In the genomic region with DNA sequence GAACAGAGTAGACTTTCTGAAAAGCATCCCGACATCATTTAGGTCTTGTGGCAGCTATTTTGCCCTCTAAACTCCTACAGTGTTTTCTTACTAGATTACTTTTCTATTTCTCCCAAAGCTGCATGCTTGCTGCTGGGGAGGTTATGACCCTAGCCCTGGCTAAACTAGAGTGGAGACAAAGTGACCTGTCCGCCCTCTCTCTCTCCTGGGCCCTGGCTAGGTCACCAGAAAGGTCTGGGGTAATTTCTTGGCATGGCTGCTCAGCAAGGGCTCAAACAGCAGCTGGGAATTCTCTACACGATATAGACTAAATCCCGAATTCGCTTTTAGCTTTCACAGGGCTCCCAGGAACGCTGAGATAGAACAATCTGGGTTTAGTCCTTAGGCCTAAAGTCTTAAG, we compare ENCODE assay signal across 31 cellular contexts.
"Had no signal": no experiment of that assay in that cellular context is flagged by ENCODE, and none has a peak within 500 bp of the region (broad histone marks: within the 10 kb centered on the region; RNA-seq: fewer than 3 reads in every experiment).

No MANE protein-coding gene starts in this region.

- H3K27ac Mint-ChIP-seq: activated B cell treated with CpG ODN at 0.5 μM for 24 hours; activated CD8-positive, alpha-beta T cell treated with anti-CD3 and anti-CD28 coated beads for 36 hours; activated naive CD8-positive, alpha-beta T cell; activated T-helper 17 cell treated with anti-CD3 and anti-CD28 coated beads, Interleukin-2, amount 50 U/mL, for 72 hours; endodermal cell; T-helper 17 cell; T-helper 2 cell treated with Interferon-gamma antibody and Interleukin-4, amounts not matched to agents 5 μg/mL and 100 μg/mL, for 36 hours had no signal

- H3K9me3 Mint-ChIP-seq: activated B cell treated with CpG ODN at 0.5 μM for 24 hours; activated CD8-positive, alpha-beta T cell treated with anti-CD3 and anti-CD28 coated beads for 36 hours; activated T-cell treated with anti-CD3 and anti-CD28 coated beads, Interleukin-2, amount 50 U/mL, for 4 hours; activated T-helper 17 cell treated with anti-CD3 and anti-CD28 coated beads, Interleukin-2, amount 50 U/mL, for 72 hours; central memory CD8-positive, alpha-beta T cell; endodermal cell had no signal

- ATAC-seq: activated CD4-positive, CD25-positive, alpha-beta regulatory T cell treated with anti-CD3 and anti-CD28 coated beads, Interleukin-2, amount 50 U/mL, for 24 hours; activated CD8-positive, alpha-beta T cell treated with anti-CD3 and anti-CD28 coated beads for 36 hours; activated T-cell treated with anti-CD3 and anti-CD28 coated beads, Interleukin-2, amount 50 U/mL, for 4 hours; activated T-helper 17 cell treated with anti-CD3 and anti-CD28 coated beads, Interleukin-2, amount 50 U/mL, for 72 hours; esophagus mucosa; gastrocnemius medialis; T-helper 17 cell had no signal

- H3K27me3 Mint-ChIP-seq: activated CD8-positive, alpha-beta T cell treated with anti-CD3 and anti-CD28 coated beads for 36 hours; activated naive CD8-positive, alpha-beta T cell; activated T-helper 17 cell treated with anti-CD3 and anti-CD28 coated beads, Interleukin-2, amount 50 U/mL, for 72 hours; T-helper 17 cell had no signal

- H3K27ac ChIP-seq: brain microvascular endothelial cell, coronary artery, dorsolateral prefrontal cortex, gastrocnemius medialis, WERI-Rb-1 had no signal

- H3K36me3 Mint-ChIP-seq: activated naive CD8-positive, alpha-beta T cell had no signal

- H3K4me3 Mint-ChIP-seq: activated B cell treated with CpG ODN at 0.5 μM for 24 hours; activated CD8-positive, alpha-beta T cell treated with anti-CD3 and anti-CD28 coated beads for 36 hours; activated naive CD8-positive, alpha-beta T cell; activated T-cell treated with anti-CD3 and anti-CD28 coated beads, Interleukin-2, amount 50 U/mL, for 4 hours; activated T-helper 17 cell treated with anti-CD3 and anti-CD28 coated beads, Interleukin-2, amount 50 U/mL, for 72 hours; central memory CD8-positive, alpha-beta T cell; dendritic cell treated with granulocyte-macrophage colony-stimulating factor and Interleukin-4, amounts not matched to agents 40 ng/mL and 50 ng/mL, for 4 days; endodermal cell; T-helper 17 cell; T-helper 2 cell treated with Interferon-gamma antibody and Interleukin-4, amounts not matched to agents 5 μg/mL and 100 μg/mL, for 36 hours had no signal

- H3K9me3 ChIP-seq: gastrocnemius medialis had no signal

- H3K36me3 ChIP-seq: brain microvascular endothelial cell, gastrocnemius medialis, WERI-Rb-1 had no signal

- H3K4me1 Mint-ChIP-seq: activated B cell treated with CpG ODN at 0.5 μM for 24 hours; central memory CD8-positive, alpha-beta T cell; endodermal cell; T-helper 17 cell had no signal

- H3K4me1 ChIP-seq: gastrocnemius medialis had no signal

- H3K4me3 ChIP-seq: coronary artery, dorsolateral prefrontal cortex, gastrocnemius medialis had no signal

- H3K27me3 ChIP-seq: brain microvascular endothelial cell, gastrocnemius medialis had no signal

- DNase-seq: activated B cell treated with CpG ODN at 0.5 μM for 24 hours; activated CD4-positive, alpha-beta T cell treated with anti-CD3 and anti-CD28 coated beads for 48 hours; activated CD4-positive, alpha-beta T cell treated with anti-CD3 and anti-CD28 coated beads, Interleukin-2, amount 50 U/mL, for 1 hour; activated CD4-positive, alpha-beta T cell treated with anti-CD3 and anti-CD28 coated beads, Interleukin-2, amount 50 U/mL, for 48 hours; activated CD8-positive, alpha-beta memory T cell treated with anti-CD3 and anti-CD28 coated beads for 24 hours; activated CD8-positive, alpha-beta T cell treated with anti-CD3 and anti-CD28 coated beads for 36 hours; activated effector memory CD4-positive, alpha-beta T cell treated with Interleukin-2 at 50 U/mL for 16 hours; activated gamma-delta T cell treated with Interleukin-2 at 50 U/mL for 16 hours; activated naive CD4-positive, alpha-beta T cell treated with anti-CD3 and anti-CD28 coated beads, Interleukin-2, amount 50 U/mL, for 16 hours; activated naive CD4-positive, alpha-beta T cell treated with Interleukin-2 at 50 U/mL for 16 hours; activated T-cell treated with anti-CD3 and anti-CD28 coated beads, Interleukin-2, amount 50 U/mL, for 4 hours; amniotic stem cell; anterior cingulate cortex; brain microvascular endothelial cell; dorsolateral prefrontal cortex; effector memory CD4-positive, alpha-beta T cell; endodermal cell; foreskin fibroblast; gastrocnemius medialis; T-helper 1 cell; T-helper 17 cell; T1000; WERI-Rb-1 had no signal
